Comparison of ENCODE assay signal across 8 cellular contexts in genomic region chr7:71733108-71733870, GRCh38.
DNase-seq lines count a peak whose midpoint lies in the region; ATAC-seq and TF ChIP-seq lines count a peak whose summit lies in the region.

No MANE protein-coding gene starts in this region.

- peak overlapping the region; percentile 35; the same call in 1 of the 2 replicates for H3K9ac ChIP-seq in ES-I3 (ENCODE audit: low read depth, low read length)

- H2AFZ ChIP-seq in osteoblast (ENCODE audit: low read length): no peak overlapping the region

- DNase-seq in HuH-7.5 (ENCODE audit: low spot score): peak; percentile 90
- peak; percentile 43 for DNase-seq in RWPE1 (ENCODE audit: low spot score)
- DNase-seq in activated naive CD4-positive, alpha-beta T cell (lab: John Stamatoyannopoulos, UW): peak; percentile 3 to 40 (median 27)
- DNase-seq in glomerular endothelial cell (ENCODE audit: extremely low read depth, low read depth, low spot score): peak; percentile 14
- peak; percentile 95 for DNase-seq in osteoblast (ENCODE audit: insufficient read length, low spot score, missing footprints)
- peak; percentile 68 to 76 for DNase-seq in tibial nerve (ENCODE audit: low spot score in 2 of 2)

- WGBS in tibial nerve, 2 donors: 8% methylated on average over 18 to 21 of the region's 29 CpGs

- H3K36me3 ChIP-seq in ES-I3 (ENCODE audit: insufficient read depth, low read length): no peaks in the 10 kb centered on the region
- H3K36me3 ChIP-seq in osteoblast (ENCODE audit: insufficient read depth, low read length): no peaks in the 10 kb centered on the region
- H3K36me3 ChIP-seq in tibial nerve: no peaks in the 10 kb centered on the region

- H3K27ac ChIP-seq in RWPE1: no peak overlapping the region
- no peak overlapping the region for H3K27ac ChIP-seq in osteoblast (ENCODE audit: low read depth, low read length)
- H3K27ac ChIP-seq in tibial nerve: peak overlapping the region in 1 of 4 donors; percentile 61

- H3K4me3 ChIP-seq in osteoblast (ENCODE audit: insufficient read depth, low read length) (no peak overlapping the region), tibial nerve (peak overlapping the region in 3 of 4 donors; percentile 5 to 33 (median 15))

- no peak overlapping the region for H3K4me2 ChIP-seq in osteoblast (ENCODE audit: insufficient read depth, low read length)

- H3K4me1 ChIP-seq in ES-I3 (ENCODE audit: insufficient read depth, low read length): peaks cover 4% of the 10 kb centered on the region; the same call in 1 of the 2 replicates
- H3K4me1 ChIP-seq in osteoblast (ENCODE audit: insufficient read depth, low read length): no peaks in the 10 kb centered on the region
- peaks cover 0 to 11% (median 0%) of the 10 kb centered on the region in 4 donors for H3K4me1 ChIP-seq in tibial nerve

- CTCF ChIA-PET in RWPE1 (lab: Yijun Ruan, JAX): interaction anchor here (0.5 to 1.9 kb wide), 12 partner anchors 8 to 949 kb away, joined by 3 to 13 read pairs (median 4); no protein-coding TSS in a partner anchor

- H4K20me1 ChIP-seq in osteoblast (ENCODE audit: insufficient read depth, low read length): no peaks in the 10 kb centered on the region

- ATAC-seq in GM18505 (IDR thresholded peaks at IDR 0.05; ENCODE audit: unreplicated experiment): no peak

- no peaks in the 10 kb centered on the region for H3K27me3 ChIP-seq in osteoblast (ENCODE audit: insufficient read depth, low read length)
- H3K27me3 ChIP-seq in tibial nerve: no peaks in the 10 kb centered on the region

- TF ChIP-seq CTCF in RWPE1 (conservative IDR thresholded peaks at IDR 0.05; ENCODE audit: low read depth) (peak; percentile 47; the same call in 1 of the 2 replicates), osteoblast (IDR thresholded peaks at IDR 0.05; ENCODE audit: extremely low read depth, low read depth, low read length) (peak; percentile 81), tibial nerve (IDR thresholded peaks at IDR 0.05) (peak; percentile 84 to 96 (median 86))

- TF ChIP-seq EP300 in tibial nerve (IDR thresholded peaks at IDR 0.05): no peak

- H3K9me3 ChIP-seq in ES-I3 (ENCODE audit: control insufficient read depth, insufficient read depth, low read length): no peaks in the 10 kb centered on the region
- H3K9me3 ChIP-seq in osteoblast (ENCODE audit: low read depth, low read length): no peaks in the 10 kb centered on the region
- peaks cover 0 to 7% (median 0%) of the 10 kb centered on the region in 4 donors for H3K9me3 ChIP-seq in tibial nerve

- POLR2A ChIA-PET in RWPE1 (lab: Yijun Ruan, JAX; ENCODE audit: low non-redundant PET): no interaction called here

- TF ChIP-seq POLR2A in tibial nerve (IDR thresholded peaks at IDR 0.05): no peak
- TF ChIP-seq POLR2A in GM18505 (IDR thresholded peaks at IDR 0.05; ENCODE audit: borderline replicate concordance, extremely low read depth, insufficient read depth, insufficient read length): no peak

- no peaks in the 10 kb centered on the region for H3K79me2 ChIP-seq in osteoblast (ENCODE audit: insufficient read depth, low read length)

Comparison
In these comparisons a context has a peak if more than half of its experiments do, and no peak if none do; other contexts are left out.
1. DNase-seq: peak in every context shown above with its lines; median percentile 95 in osteoblast; 90 in HuH-7.5; 72 in tibial nerve; 43 in RWPE1; 27 in activated naive CD4-positive, alpha-beta T cell; 14 in glomerular endothelial cell.